ENCODE assay signal across 1 cellular context in genomic region chr2:199850718-199851498, GRCh38.
TF ChIP-seq lines count a peak whose summit lies in the region.

FTCDNL1 (minus strand) TSS chr2:199851192; CDS start chr2:199848962, 2,230 bp downstream.

TF ChIP-seq in HepG2, 621 proteins besides CTCF, POLR2A, EP300 and RAD21 (continued from another document):
- no peak for TF ChIP-seq SNAPC4 (CRISPR knock-in tag; IDR thresholded peaks at IDR 0.05)
- TF ChIP-seq HDAC2 (CRISPR knock-in tag; IDR thresholded peaks at IDR 0.05) = no peak
- no peak for TF ChIP-seq GMEB2 (CRISPR knock-in tag; IDR thresholded peaks at IDR 0.05; ENCODE audit: low read depth)
- TF ChIP-seq, protein P1, sequence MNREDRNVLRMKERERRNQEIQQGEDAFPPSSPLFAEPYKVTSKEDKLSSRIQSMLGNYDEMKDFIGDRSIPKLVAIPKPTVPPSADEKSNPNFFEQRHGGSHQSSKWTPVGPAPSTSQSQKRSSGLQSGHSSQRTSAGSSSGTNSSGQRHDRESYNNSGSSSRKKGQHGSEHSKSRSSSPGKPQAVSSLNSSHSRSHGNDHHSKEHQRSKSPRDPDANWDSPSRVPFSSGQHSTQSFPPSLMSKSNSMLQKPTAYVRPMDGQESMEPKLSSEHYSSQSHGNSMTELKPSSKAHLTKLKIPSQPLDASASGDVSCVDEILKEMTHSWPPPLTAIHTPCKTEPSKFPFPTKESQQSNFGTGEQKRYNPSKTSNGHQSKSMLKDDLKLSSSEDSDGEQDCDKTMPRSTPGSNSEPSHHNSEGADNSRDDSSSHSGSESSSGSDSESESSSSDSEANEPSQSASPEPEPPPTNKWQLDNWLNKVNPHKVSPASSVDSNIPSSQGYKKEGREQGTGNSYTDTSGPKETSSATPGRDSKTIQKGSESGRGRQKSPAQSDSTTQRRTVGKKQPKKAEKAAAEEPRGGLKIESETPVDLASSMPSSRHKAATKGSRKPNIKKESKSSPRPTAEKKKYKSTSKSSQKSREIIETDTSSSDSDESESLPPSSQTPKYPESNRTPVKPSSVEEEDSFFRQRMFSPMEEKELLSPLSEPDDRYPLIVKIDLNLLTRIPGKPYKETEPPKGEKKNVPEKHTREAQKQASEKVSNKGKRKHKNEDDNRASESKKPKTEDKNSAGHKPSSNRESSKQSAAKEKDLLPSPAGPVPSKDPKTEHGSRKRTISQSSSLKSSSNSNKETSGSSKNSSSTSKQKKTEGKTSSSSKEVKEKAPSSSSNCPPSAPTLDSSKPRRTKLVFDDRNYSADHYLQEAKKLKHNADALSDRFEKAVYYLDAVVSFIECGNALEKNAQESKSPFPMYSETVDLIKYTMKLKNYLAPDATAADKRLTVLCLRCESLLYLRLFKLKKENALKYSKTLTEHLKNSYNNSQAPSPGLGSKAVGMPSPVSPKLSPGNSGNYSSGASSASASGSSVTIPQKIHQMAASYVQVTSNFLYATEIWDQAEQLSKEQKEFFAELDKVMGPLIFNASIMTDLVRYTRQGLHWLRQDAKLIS (CRISPR knock-in tag; IDR thresholded peaks at IDR 0.05) = no peak
- no peak for TF ChIP-seq DNMT3B (CRISPR knock-in tag; conservative IDR thresholded peaks at IDR 0.05)
- no peak for TF ChIP-seq ZNF350 (CRISPR knock-in tag; IDR thresholded peaks at IDR 0.05; ENCODE audit: borderline replicate concordance, low read depth)
- TF ChIP-seq IKZF4 (CRISPR knock-in tag; IDR thresholded peaks at IDR 0.05; ENCODE audit: borderline replicate concordance, low read depth, not compliant biosample characterization) = no peak
- peak; percentile 93 for TF ChIP-seq ARNT2 (CRISPR knock-in tag; IDR thresholded peaks at IDR 0.05; ENCODE audit: low read depth)
- TF ChIP-seq, protein P2, sequence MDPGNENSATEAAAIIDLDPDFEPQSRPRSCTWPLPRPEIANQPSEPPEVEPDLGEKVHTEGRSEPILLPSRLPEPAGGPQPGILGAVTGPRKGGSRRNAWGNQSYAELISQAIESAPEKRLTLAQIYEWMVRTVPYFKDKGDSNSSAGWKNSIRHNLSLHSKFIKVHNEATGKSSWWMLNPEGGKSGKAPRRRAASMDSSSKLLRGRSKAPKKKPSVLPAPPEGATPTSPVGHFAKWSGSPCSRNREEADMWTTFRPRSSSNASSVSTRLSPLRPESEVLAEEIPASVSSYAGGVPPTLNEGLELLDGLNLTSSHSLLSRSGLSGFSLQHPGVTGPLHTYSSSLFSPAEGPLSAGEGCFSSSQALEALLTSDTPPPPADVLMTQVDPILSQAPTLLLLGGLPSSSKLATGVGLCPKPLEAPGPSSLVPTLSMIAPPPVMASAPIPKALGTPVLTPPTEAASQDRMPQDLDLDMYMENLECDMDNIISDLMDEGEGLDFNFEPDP (CRISPR knock-in tag; conservative IDR thresholded peaks at IDR 0.05) = no peak
- TF ChIP-seq SMAD3 (CRISPR knock-in tag; IDR thresholded peaks at IDR 0.05) = no peak
- 0 out of 2 replicates have a peak, but pooled peaks have one; percentile 44 for TF ChIP-seq ZNF281 (CRISPR knock-in tag; IDR thresholded peaks at IDR 0.05; ENCODE audit: borderline replicate concordance)
- TF ChIP-seq ZNF232 (CRISPR knock-in tag; IDR thresholded peaks at IDR 0.05; ENCODE audit: borderline replicate concordance) = 0 out of 2 replicates have a peak, but pooled peaks have one; percentile 53
- TF ChIP-seq KLF11 (CRISPR knock-in tag; IDR thresholded peaks at IDR 0.05) = 0 out of 2 replicates have a peak, but pooled peaks have one; percentile 13
- TF ChIP-seq, protein P3, sequence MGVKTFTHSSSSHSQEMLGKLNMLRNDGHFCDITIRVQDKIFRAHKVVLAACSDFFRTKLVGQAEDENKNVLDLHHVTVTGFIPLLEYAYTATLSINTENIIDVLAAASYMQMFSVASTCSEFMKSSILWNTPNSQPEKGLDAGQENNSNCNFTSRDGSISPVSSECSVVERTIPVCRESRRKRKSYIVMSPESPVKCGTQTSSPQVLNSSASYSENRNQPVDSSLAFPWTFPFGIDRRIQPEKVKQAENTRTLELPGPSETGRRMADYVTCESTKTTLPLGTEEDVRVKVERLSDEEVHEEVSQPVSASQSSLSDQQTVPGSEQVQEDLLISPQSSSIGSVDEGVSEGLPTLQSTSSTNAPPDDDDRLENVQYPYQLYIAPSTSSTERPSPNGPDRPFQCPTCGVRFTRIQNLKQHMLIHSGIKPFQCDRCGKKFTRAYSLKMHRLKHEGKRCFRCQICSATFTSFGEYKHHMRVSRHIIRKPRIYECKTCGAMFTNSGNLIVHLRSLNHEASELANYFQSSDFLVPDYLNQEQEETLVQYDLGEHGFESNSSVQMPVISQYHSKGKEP (CRISPR knock-in tag; IDR thresholded peaks at IDR 0.05) = no peak
- 0 out of 2 replicates have a peak, but pooled peaks have one; percentile 22 for TF ChIP-seq ZFP1 (CRISPR knock-in tag; IDR thresholded peaks at IDR 0.05)
- TF ChIP-seq KLF15 (CRISPR knock-in tag; IDR thresholded peaks at IDR 0.05; ENCODE audit: borderline replicate concordance) = no peak
- TF ChIP-seq CHD2 (IDR thresholded peaks at IDR 0.05; ENCODE audit: low read depth, low read length) = peak; percentile 93
- no peak for TF ChIP-seq ZNF251 (CRISPR knock-in tag; IDR thresholded peaks at IDR 0.05)
- peak; percentile 6; the same call in 1 of the 2 replicates for TF ChIP-seq KMT2A (CRISPR knock-in tag; IDR thresholded peaks at IDR 0.05)
- no peak for TF ChIP-seq HCFC1 (IDR thresholded peaks at IDR 0.05; ENCODE audit: low read depth, low read length)
- TF ChIP-seq KDM2A (CRISPR knock-in tag; IDR thresholded peaks at IDR 0.05; ENCODE audit: borderline replicate concordance, low read depth) = peak; percentile 85
- TF ChIP-seq ZNF749 (CRISPR knock-in tag; IDR thresholded peaks at IDR 0.05; ENCODE audit: borderline replicate concordance) = no peak
- no peak for TF ChIP-seq MBD4 (IDR thresholded peaks at IDR 0.05; ENCODE audit: borderline replicate concordance, low read length)
- TF ChIP-seq, protein P4, sequence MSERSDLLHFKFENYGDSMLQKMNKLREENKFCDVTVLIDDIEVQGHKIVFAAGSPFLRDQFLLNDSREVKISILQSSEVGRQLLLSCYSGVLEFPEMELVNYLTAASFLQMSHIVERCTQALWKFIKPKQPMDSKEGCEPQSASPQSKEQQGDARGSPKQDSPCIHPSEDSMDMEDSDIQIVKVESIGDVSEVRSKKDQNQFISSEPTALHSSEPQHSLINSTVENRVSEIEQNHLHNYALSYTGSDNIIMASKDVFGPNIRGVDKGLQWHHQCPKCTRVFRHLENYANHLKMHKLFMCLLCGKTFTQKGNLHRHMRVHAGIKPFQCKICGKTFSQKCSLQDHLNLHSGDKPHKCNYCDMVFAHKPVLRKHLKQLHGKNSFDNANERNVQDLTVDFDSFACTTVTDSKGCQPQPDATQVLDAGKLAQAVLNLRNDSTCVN (CRISPR knock-in tag; IDR thresholded peaks at IDR 0.05; ENCODE audit: borderline replicate concordance) = peak; percentile 47; the same call in 1 of the 2 replicates
- TF ChIP-seq, protein P5, sequence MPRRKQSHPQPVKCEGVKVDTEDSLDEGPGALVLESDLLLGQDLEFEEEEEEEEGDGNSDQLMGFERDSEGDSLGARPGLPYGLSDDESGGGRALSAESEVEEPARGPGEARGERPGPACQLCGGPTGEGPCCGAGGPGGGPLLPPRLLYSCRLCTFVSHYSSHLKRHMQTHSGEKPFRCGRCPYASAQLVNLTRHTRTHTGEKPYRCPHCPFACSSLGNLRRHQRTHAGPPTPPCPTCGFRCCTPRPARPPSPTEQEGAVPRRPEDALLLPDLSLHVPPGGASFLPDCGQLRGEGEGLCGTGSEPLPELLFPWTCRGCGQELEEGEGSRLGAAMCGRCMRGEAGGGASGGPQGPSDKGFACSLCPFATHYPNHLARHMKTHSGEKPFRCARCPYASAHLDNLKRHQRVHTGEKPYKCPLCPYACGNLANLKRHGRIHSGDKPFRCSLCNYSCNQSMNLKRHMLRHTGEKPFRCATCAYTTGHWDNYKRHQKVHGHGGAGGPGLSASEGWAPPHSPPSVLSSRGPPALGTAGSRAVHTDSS (CRISPR knock-in tag; conservative IDR thresholded peaks at IDR 0.05) = no peak
